In the genomic region with DNA sequence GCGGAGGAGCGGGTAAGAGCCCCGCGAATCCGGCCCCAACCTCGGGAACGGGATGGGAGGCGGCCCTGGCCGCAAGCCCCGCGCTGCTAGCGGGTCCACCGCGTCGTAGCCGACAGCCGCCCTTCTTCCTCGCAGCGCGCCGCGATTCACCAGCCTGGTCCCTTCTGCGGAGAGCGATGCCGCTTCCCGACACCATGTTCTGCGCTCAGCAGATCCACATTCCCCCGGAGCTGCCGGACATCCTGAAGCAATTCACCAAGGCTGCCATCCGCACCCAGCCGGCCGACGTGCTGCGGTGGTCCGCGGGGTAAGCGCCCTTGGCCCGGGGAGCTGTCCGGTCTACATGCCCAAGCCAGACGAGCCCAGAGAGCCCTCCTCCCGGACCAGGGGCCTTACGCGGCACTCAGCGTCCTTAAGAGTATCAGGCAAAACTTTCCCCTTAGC, we compare ENCODE assay signal across 8 cellular contexts. TPM values are rescaled to one million over a fixed set of nuclear protein-coding genes. Genes with fewer than 3 reads are reported as not detected.
DNase-seq lines count a peak whose midpoint lies in the region; ATAC-seq, FAIRE-seq and TF ChIP-seq lines count a peak whose summit lies in the region.

No MANE protein-coding gene starts in this region.

- peak overlapping the region; percentile 99 for H3K4me2 ChIP-seq in keratinocyte (ENCODE audit: control insufficient read depth, extremely low read depth, insufficient read depth, low read depth, low read length)

- H3K4me1 ChIP-seq in CD4-positive, alpha-beta memory T cell (ENCODE audit: insufficient read depth, low read length): peaks cover 51% of the 10 kb centered on the region
- H3K4me1 ChIP-seq in keratinocyte (ENCODE audit: control insufficient read depth, extremely low read depth, insufficient read depth, low read length) (peaks cover 14% of the 10 kb centered on the region), suprapubic skin (peaks cover 20% of the 10 kb centered on the region)

- H3K4me1 Mint-ChIP-seq in CD4-positive, alpha-beta memory T cell: peaks cover 42 to 58% (median 44%) of the 10 kb centered on the region in 4 donors

- ATAC-seq in GM19438 (IDR thresholded peaks at IDR 0.05; ENCODE audit: low read depth, unreplicated experiment) (peak; percentile 48), HG03432 (IDR thresholded peaks at IDR 0.05; ENCODE audit: unreplicated experiment) (peak; percentile 56)

- H3K9me3 ChIP-seq in CD4-positive, alpha-beta memory T cell (ENCODE audit: control insufficient read depth in 1 of 2, low read length in 2 of 2): no peaks in the 10 kb centered on the region
- H3K9me3 ChIP-seq in keratinocyte (ENCODE audit: control insufficient read depth, low read depth, low read length): no peaks in the 10 kb centered on the region
- H3K9me3 ChIP-seq in suprapubic skin: no peaks in the 10 kb centered on the region

- FAIRE-seq in keratinocyte (lab: Jason Lieb, UNC): no peak

- H3K27ac ChIP-seq in CD4-positive, alpha-beta memory T cell (ENCODE audit: low read depth, low read length): peak overlapping the region; percentile 53
- H3K27ac ChIP-seq in keratinocyte (ENCODE audit: control insufficient read depth, insufficient read depth, low read length): no peak overlapping the region
- H3K27ac ChIP-seq in suprapubic skin: no peak overlapping the region

- WGBS in suprapubic skin: 0% methylated on average over 8 of the region's 44 CpGs

- no peaks in the 10 kb centered on the region for H3K79me2 ChIP-seq in keratinocyte (ENCODE audit: control insufficient read depth, insufficient read depth, low read length)

- peaks cover 0 to 4% (median 0%) of the 10 kb centered on the region in 8 donors for H3K9me3 Mint-ChIP-seq in CD4-positive, alpha-beta memory T cell

- H3K9me1 ChIP-seq in keratinocyte (ENCODE audit: control insufficient read depth, extremely low read depth, insufficient read depth, low read length): no peaks in the 10 kb centered on the region

- H4K20me1 ChIP-seq in keratinocyte (ENCODE audit: control insufficient read depth, extremely low read depth, insufficient read depth, low read length): no peaks in the 10 kb centered on the region

- DNase-seq in CD4-positive, alpha-beta memory T cell: peak in 1 of 5 donors; percentile 6
- peak; percentile 13 for DNase-seq in amniotic epithelial cell (ENCODE audit: low read depth)
- DNase-seq in keratinocyte (ENCODE audit: low read depth, low spot score): no peak
- no peak for DNase-seq in suprapubic skin (ENCODE audit: low spot score in 2 of 2)
- no peak for DNase-seq in SW480 (ENCODE audit: low spot score)
- no peak for DNase-seq in hippocampal formation (lab: John Stamatoyannopoulos, UW)

- no peaks in the 10 kb centered on the region for H3K27me3 ChIP-seq in CD4-positive, alpha-beta memory T cell (ENCODE audit: insufficient read depth, low read length)
- H3K27me3 ChIP-seq in keratinocyte (ENCODE audit: control insufficient read depth, extremely low read depth, insufficient read depth, low read length): peaks cover 6% of the 10 kb centered on the region
- H3K27me3 ChIP-seq in suprapubic skin: no peaks in the 10 kb centered on the region

- no peak for TF ChIP-seq POLR2A in suprapubic skin (IDR thresholded peaks at IDR 0.05)

- peak overlapping the region; percentile 71 to 89 for H3K4me3 ChIP-seq in CD4-positive, alpha-beta memory T cell (ENCODE audit: low read length in 2 of 2)
- H3K4me3 ChIP-seq in keratinocyte (ENCODE audit: control insufficient read depth in 2 of 3, extremely low read depth in 1 of 3, insufficient read depth in 2 of 3, low read depth in 1 of 3, low read length in 3 of 3): peak overlapping the region; percentile 57 to 84 (median 81)
- H3K4me3 ChIP-seq in suprapubic skin: peak overlapping the region; percentile 73

- CTCF ChIA-PET in CD4-positive, alpha-beta memory T cell (lab: Charles Lee; ENCODE audit: partially characterized antibody): interaction anchor here (0.8 to 1.2 kb wide), 5 partner anchors 11 to 185 kb away, joined by 3 to 4 read pairs (median 3); no protein-coding TSS in a partner anchor

- peak overlapping the region; percentile 86 to 90 (median 86) for H3K4me3 Mint-ChIP-seq in CD4-positive, alpha-beta memory T cell

- POLR2A ChIA-PET in CD4-positive, alpha-beta memory T cell (lab: Charles Lee; ENCODE audit: partially characterized antibody): interaction anchor here (0.7 to 1.9 kb wide), 4 partner anchors 9 to 1021 kb away, joined by 3 to 7 read pairs (median 6); partner anchors contain the start of genes ATPSCKMT, CCT5 and MARCHF6

- no peaks in the 10 kb centered on the region for H3K36me3 ChIP-seq in CD4-positive, alpha-beta memory T cell (ENCODE audit: insufficient read depth, low read length)
- H3K36me3 ChIP-seq in keratinocyte (ENCODE audit: control insufficient read depth in 2 of 2, extremely low read depth in 1 of 2, insufficient read depth in 2 of 2, low read length in 2 of 2): peaks cover 0 to 6% of the 10 kb centered on the region in 2 experiments
- H3K36me3 ChIP-seq in suprapubic skin: no peaks in the 10 kb centered on the region

- peaks cover 0 to 3% of the 10 kb centered on the region in 2 donors for H3K36me3 Mint-ChIP-seq in CD4-positive, alpha-beta memory T cell

- H3K9ac ChIP-seq in keratinocyte (ENCODE audit: control insufficient read depth, extremely low read depth, insufficient read depth, low read length): peak overlapping the region; percentile 74

- dilution Hi-C loops in keratinocyte (cut with MboI; ENCODE audit: extremely low pct_ligation_motif_present, low sequenced_read_pairs): no loop called here

- intact Hi-C loops in CD4-positive, alpha-beta memory T cell (cut with micrococcal nuclease): loop anchor here (1.0 to 5.0 kb wide), 3 partner anchors 89 to 320 kb away; partner anchors contain the start of genes ANKRD33B, DAP and MARCHF6

- H3K27ac Mint-ChIP-seq in CD4-positive, alpha-beta memory T cell: peak overlapping the region; percentile 5 to 85 (median 69)

- no peak for TF ChIP-seq CTCF in keratinocyte (optimal IDR thresholded peaks at IDR 0.05 in 1 of 3, IDR thresholded peaks at IDR 0.05 in 1 of 3, conservative IDR thresholded peaks at IDR 0.05 in 1 of 3; ENCODE audit: extremely low read depth in 1 of 3, insufficient read depth in 2 of 3, low read length in 3 of 3)
- TF ChIP-seq CTCF in suprapubic skin (IDR thresholded peaks at IDR 0.05): no peak

- H2AFZ ChIP-seq in keratinocyte (ENCODE audit: control insufficient read depth, low read length): peak overlapping the region; percentile 99

- TF ChIP-seq EP300 in suprapubic skin (IDR thresholded peaks at IDR 0.05): no peak

- no peaks in the 10 kb centered on the region for H3K27me3 Mint-ChIP-seq in CD4-positive, alpha-beta memory T cell

RNA-seq across cellular contexts. Expression of gene ROPN1L, which starts 0.3 kb away (rescaled TPM):
- total RNA-seq in CD4-positive, alpha-beta memory T cell: under 1 TPM; 0.42 to 0.47 TPM
- polyA plus RNA-seq in CD4-positive, alpha-beta memory T cell: 1 to 10 TPM; 3.8 to 6.5 TPM
- polyA plus RNA-seq in keratinocyte: 0.09 to 0.22 TPM in 2 of 3 replicates, not detected in the other
- not detected for polyA plus RNA-seq in keratinocyte (2011; ENCODE audit: low read depth)
- 0.23 TPM in 1 of 2 replicates, not detected in the other for polyA plus RNA-seq in keratinocyte (2011; cell fraction: cytosol; rRNA removed)
- not detected in 2 replicates for polyA plus RNA-seq in keratinocyte (2011; cell fraction: nucleus; rRNA removed)
- not detected in 2 replicates for polyA plus RNA-seq in keratinocyte (2012; ENCODE audit: low replicate concordance)
- 0.49 TPM in 1 of 3 replicates, not detected in the others for polyA minus RNA-seq in keratinocyte
- not detected for polyA minus RNA-seq in keratinocyte (2011; cell fraction: cytosol; rRNA and poly(A)+ RNA removed)
- polyA minus RNA-seq in keratinocyte (2011; cell fraction: nucleus; rRNA and poly(A)+ RNA removed): 0.85 and 1.4 TPM in 2 replicates
- under 1 TPM in 1 of 4 donors, not detected in 3; 0.81 TPM for total RNA-seq in suprapubic skin
